Comparison of ENCODE assay signal across 11 cellular contexts in genomic region chrY:12661607-12661973, GRCh38. TPM values are rescaled to one million over a fixed set of nuclear protein-coding genes. Genes with fewer than 3 reads are reported as not detected.
A peak's percentile ranks its signal among the peaks of the same experiment; 100 is the strongest.
DNase-seq lines count a peak whose midpoint lies in the region; ATAC-seq and TF ChIP-seq lines count a peak whose summit lies in the region.
"Had no signal": no experiment of that assay in that cellular context is flagged by ENCODE, and none has a peak within 500 bp of the region (broad histone marks: within the 10 kb centered on the region; RNA-seq: fewer than 3 reads in every experiment).

No MANE protein-coding gene starts in this region.

- no peak overlapping the region for H3K4me2 ChIP-seq in fibroblast of lung (ENCODE audit: extremely low read depth, insufficient read depth, low read length)

- peaks cover 24% of the 10 kb centered on the region for H3K36me3 Mint-ChIP-seq in activated CD4-positive, alpha-beta T cell treated with anti-CD3 and anti-CD28 coated beads for 36 hours (ENCODE audit: low read depth)
- H3K36me3 Mint-ChIP-seq in stimulated activated memory B cell treated with anti-CD40 and anti-IgM and Interleukin-4, amounts not matched to agents 10 μg/mL and 1 μg/mL and 100 μg/mL, for 72 hours, result no peaks in the 10 kb centered on the region

- H3K4me3 Mint-ChIP-seq in activated CD4-positive, alpha-beta T cell treated with anti-CD3 and anti-CD28 coated beads for 36 hours, result peak overlapping the region; percentile 95
- peak overlapping the region; percentile 96 for H3K4me3 Mint-ChIP-seq in stimulated activated memory B cell treated with anti-CD40 and anti-IgM and Interleukin-4, amounts not matched to agents 10 μg/mL and 1 μg/mL and 100 μg/mL, for 72 hours
- H3K4me3 Mint-ChIP-seq: neural crest cell had no signal

- H3K9ac ChIP-seq in fibroblast of lung (ENCODE audit: insufficient read depth, low read length), result peak overlapping the region; percentile 13

- H3K27ac ChIP-seq in fibroblast of lung (ENCODE audit: insufficient read depth, low read length), result peak overlapping the region; percentile 38
- H3K27ac ChIP-seq: WERI-Rb-1 had no signal

- CTCF ChIA-PET in activated CD4-positive, alpha-beta T cell treated with anti-CD3 and anti-CD28 coated beads for 36 hours (lab: Charles Lee), result no interaction called here

- H3K4me3 ChIP-seq in MG63 (peak overlapping the region; percentile 68), fibroblast of lung (replicated peaks in 1 of 4; ENCODE audit: control extremely low read depth in 1 of 4, insufficient read depth in 1 of 4, low read depth in 3 of 4, low read length in 4 of 4) (peak overlapping the region in 3 of 4 experiments; percentile 9 to 84 (median 81))

- no peaks in the 10 kb centered on the region for H4K20me1 ChIP-seq in fibroblast of lung (ENCODE audit: control insufficient read depth, extremely low read depth, insufficient read depth, low read length)

- H3K79me2 ChIP-seq in fibroblast of lung (ENCODE audit: control insufficient read depth, insufficient read depth, low read length), result peaks cover 9% of the 10 kb centered on the region

- H3K9me3 ChIP-seq in MG63, result no peaks in the 10 kb centered on the region
- H3K9me3 ChIP-seq in fibroblast of lung (ENCODE audit: control insufficient read depth, insufficient read depth, low read depth, low read length), result no peaks in the 10 kb centered on the region

- no peak for TF ChIP-seq CTCF in fibroblast of lung (conservative IDR thresholded peaks at IDR 0.05 in 1 of 2, IDR thresholded peaks at IDR 0.05 in 1 of 2; ENCODE audit: low read depth in 1 of 2, low read length in 2 of 2)

- H3K4me1 ChIP-seq in fibroblast of lung (ENCODE audit: control insufficient read depth, extremely low read depth, insufficient read depth, low read length), result no peaks in the 10 kb centered on the region

- H3K27me3 Mint-ChIP-seq in activated CD4-positive, alpha-beta T cell treated with anti-CD3 and anti-CD28 coated beads for 36 hours, result no peaks in the 10 kb centered on the region
- H3K27me3 Mint-ChIP-seq in stimulated activated memory B cell treated with anti-CD40 and anti-IgM and Interleukin-4, amounts not matched to agents 10 μg/mL and 1 μg/mL and 100 μg/mL, for 72 hours, result no peaks in the 10 kb centered on the region

- POLR2A ChIA-PET in activated CD4-positive, alpha-beta T cell treated with anti-CD3 and anti-CD28 coated beads for 36 hours (lab: Charles Lee), result interaction anchor here (0.6 kb wide), 3 partner anchors 176 to 374 kb away, joined by 3 to 6 read pairs (median 4); no protein-coding TSS in a partner anchor

- H3K27ac Mint-ChIP-seq in activated CD4-positive, alpha-beta T cell treated with anti-CD3 and anti-CD28 coated beads for 36 hours, result peak overlapping the region; percentile 89
- H3K27ac Mint-ChIP-seq in stimulated activated memory B cell treated with anti-CD40 and anti-IgM and Interleukin-4, amounts not matched to agents 10 μg/mL and 1 μg/mL and 100 μg/mL, for 72 hours, result peak overlapping the region; percentile 92

- no peak for DNase-seq in activated CD4-positive, alpha-beta T cell treated with anti-CD3 and anti-CD28 coated beads for 36 hours
- no peak for DNase-seq in activated CD4-positive, alpha-beta T cell treated with anti-CD3 and anti-CD28 coated beads, Interleukin-2, amount 50 U/mL, for 1 hour
- no peak for DNase-seq in MG63
- DNase-seq in fibroblast of lung (ENCODE audit: low read depth in 2 of 2), result no peak
- no peak for DNase-seq in left colon
- no peak for DNase-seq in GF-D8 (lab: John Stamatoyannopoulos, UW)
- DNase-seq in DMS53 treated with DMSO at 0.1 percent for 48 hours (lab: John Stamatoyannopoulos, UW; ENCODE audit: unreplicated experiment), result no peak
- DNase-seq: dorsolateral prefrontal cortex, WERI-Rb-1 had no signal

- peaks cover 22% of the 10 kb centered on the region for H3K36me3 ChIP-seq in MG63
- no peaks in the 10 kb centered on the region for H3K36me3 ChIP-seq in fibroblast of lung (ENCODE audit: control insufficient read depth, insufficient read depth, low read length)
- H3K36me3 ChIP-seq: WERI-Rb-1 had no signal

- no peaks in the 10 kb centered on the region for H3K9me3 Mint-ChIP-seq in activated CD4-positive, alpha-beta T cell treated with anti-CD3 and anti-CD28 coated beads for 36 hours (ENCODE audit: low read depth)
- no peaks in the 10 kb centered on the region for H3K9me3 Mint-ChIP-seq in stimulated activated memory B cell treated with anti-CD40 and anti-IgM and Interleukin-4, amounts not matched to agents 10 μg/mL and 1 μg/mL and 100 μg/mL, for 72 hours
- H3K9me3 Mint-ChIP-seq: neural crest cell had no signal

- peak overlapping the region; percentile 17 for H2AFZ ChIP-seq in fibroblast of lung (ENCODE audit: low read length)

- H3K4me1 Mint-ChIP-seq in activated CD4-positive, alpha-beta T cell treated with anti-CD3 and anti-CD28 coated beads for 36 hours, result peaks cover 15% of the 10 kb centered on the region
- H3K4me1 Mint-ChIP-seq in stimulated activated memory B cell treated with anti-CD40 and anti-IgM and Interleukin-4, amounts not matched to agents 10 μg/mL and 1 μg/mL and 100 μg/mL, for 72 hours, result peaks cover 4% of the 10 kb centered on the region
- H3K4me1 Mint-ChIP-seq: neural crest cell had no signal

- ATAC-seq in activated CD4-positive, alpha-beta T cell treated with anti-CD3 and anti-CD28 coated beads for 36 hours, result peak; percentile 10
- ATAC-seq in stimulated activated memory B cell treated with anti-CD40 and anti-IgM and Interleukin-4, amounts not matched to agents 10 μg/mL and 1 μg/mL and 100 μg/mL, for 72 hours, result peak; percentile 18
- no peak for ATAC-seq in left colon

- intact Hi-C loops in activated CD4-positive, alpha-beta T cell treated with anti-CD3 and anti-CD28 coated beads for 36 hours (cut with DNase I, micrococcal nuclease), result loop anchor here (5.0 to 10.0 kb wide), 6 partner anchors 71 to 1683 kb away; partner anchors contain the start of gene TMSB4Y (in 1 of the 2)
- intact Hi-C loops in left colon (cut with DNase I, micrococcal nuclease), result no loop called here

- H3K27me3 ChIP-seq in MG63, result no peaks in the 10 kb centered on the region
- no peaks in the 10 kb centered on the region for H3K27me3 ChIP-seq in fibroblast of lung (ENCODE audit: control insufficient read depth, insufficient read depth, low read length)
- H3K27me3 ChIP-seq: dorsolateral prefrontal cortex had no signal

RNA-seq across cellular contexts. Expression of gene USP9Y, which starts 39.4 kb away (rescaled TPM):
- 10 to 100 TPM; 15.0 to 17.6 TPM for total RNA-seq in activated CD4-positive, alpha-beta T cell treated with anti-CD3 and anti-CD28 coated beads for 36 hours
- total RNA-seq in MG63 (2014; rRNA removed; shearing (Covaris generic); ENCODE audit: low replicate concordance), result 2.0 and 8.3 TPM in 2 replicates
- total RNA-seq in fibroblast of lung, result 21.8 TPM in 1 of 2 replicates, not detected in the other
- 39.6 TPM in 1 of 2 replicates, not detected in the other for polyA plus RNA-seq in fibroblast of lung
- polyA plus RNA-seq in fibroblast of lung (2012), result 14.9 TPM in 1 of 2 replicates, not detected in the other
- polyA minus RNA-seq in fibroblast of lung (ENCODE audit: low replicate concordance), result 16.1 TPM in 1 of 2 replicates, not detected in the other
- not detected for total RNA-seq in left colon
- total RNA-seq: neural crest cell had no signal

Comparison
In these comparisons a context has a peak if more than half of its experiments do, and no peak if none do; other contexts are left out.
1. intact Hi-C loops: an anchor here in activated CD4-positive, alpha-beta T cell treated with anti-CD3 and anti-CD28 coated beads for 36 hours (5.0 to 10.0 kb wide); none called in left colon.